Comparison of ENCODE assay signal across 1 cellular context in genomic region chr1:8873001-8873400, GRCh38.
TF ChIP-seq lines count a peak whose summit lies in the region.

No MANE protein-coding gene starts in this region.

TF ChIP-seq in H1, 55 proteins besides CTCF, POLR2A, EP300 and RAD21:
- TF ChIP-seq MAX (IDR thresholded peaks at IDR 0.05) (no peak), KDM4A (IDR thresholded peaks at IDR 0.05; ENCODE audit: low read depth, low read length, severe bottlenecking) (no peak), E2F6 (IDR thresholded peaks at IDR 0.05) (no peak), ZNF274 (IDR thresholded peaks at IDR 0.05; ENCODE audit: borderline replicate concordance, extremely low read depth, low read length) (no peak), JUN (IDR thresholded peaks at IDR 0.05; ENCODE audit: low read depth, low read length) (no peak), USF2 (IDR thresholded peaks at IDR 0.05; ENCODE audit: low read length) (no peak), SIRT6 (IDR thresholded peaks at IDR 0.05; ENCODE audit: low read length) (no peak), EGR1 (IDR thresholded peaks at IDR 0.05; ENCODE audit: borderline replicate concordance, low read depth, low read length) (no peak), ATF3 (IDR thresholded peaks at IDR 0.05; ENCODE audit: insufficient read depth, low read depth, low read length) (no peak), NANOG (IDR thresholded peaks at IDR 0.05; ENCODE audit: insufficient read depth, low read depth, low read length, poor library complexity, severe bottlenecking) (no peak), HDAC6 (IDR thresholded peaks at IDR 0.05; ENCODE audit: low read depth, low read length) (no peak), BRCA1 (IDR thresholded peaks at IDR 0.05; ENCODE audit: low read depth, low read length) (no peak), CBX5 (IDR thresholded peaks at IDR 0.05; ENCODE audit: low read depth, low read length) (no peak), CREB1 (IDR thresholded peaks at IDR 0.05) (no peak), FOSL1 (IDR thresholded peaks at IDR 0.05; ENCODE audit: insufficient read depth, low read depth, low read length) (no peak), TCF12 (IDR thresholded peaks at IDR 0.05; ENCODE audit: low read depth, low read length) (no peak), NRF1 (IDR thresholded peaks at IDR 0.05; ENCODE audit: low read depth, low read length) (no peak), CHD1 (IDR thresholded peaks at IDR 0.05; ENCODE audit: low read depth, low read length) (no peak)
